8 cellular contexts compared by ENCODE assay signal in genomic region chr22:43110927-43111623, GRCh38. TPM values are rescaled to one million over a fixed set of nuclear protein-coding genes. Genes with fewer than 3 reads are reported as not detected.
DNase-seq lines count a peak whose midpoint lies in the region; ATAC-seq and TF ChIP-seq lines count a peak whose summit lies in the region.

No MANE protein-coding gene starts in this region.

- TF ChIP-seq POLR2A in gastrocnemius medialis (IDR thresholded peaks at IDR 0.05) = no peak

- peak overlapping the region; percentile 56 for H3K4me3 Mint-ChIP-seq in activated T-helper 2 cell treated with anti-CD3 and anti-CD28 coated beads, Interferon-gamma antibody, Interleukin-2, Interleukin-4, amounts not matched to agents 10 μg/mL and 5 μg/mL and 100 μg/mL, durations not matched to agents 14 hours and 24 hours and 36 hours (ENCODE audit: low read depth)

- peaks cover 3% of the 10 kb centered on the region for H3K4me1 Mint-ChIP-seq in activated T-helper 2 cell treated with anti-CD3 and anti-CD28 coated beads, Interferon-gamma antibody, Interleukin-2, Interleukin-4, amounts not matched to agents 10 μg/mL and 5 μg/mL and 100 μg/mL, durations not matched to agents 14 hours and 24 hours and 36 hours (ENCODE audit: low read depth)

- no peak overlapping the region for H3K27ac Mint-ChIP-seq in activated T-helper 2 cell treated with anti-CD3 and anti-CD28 coated beads, Interferon-gamma antibody, Interleukin-2, Interleukin-4, amounts not matched to agents 10 μg/mL and 5 μg/mL and 100 μg/mL, durations not matched to agents 14 hours and 24 hours and 36 hours

- DNase-seq in NCI-H2171 treated with DMSO at 0.1 percent for 48 hours (lab: John Stamatoyannopoulos, UW) (peak; percentile 62), heart right ventricle (peak in 1 of 2 donors; percentile 33), gastrocnemius medialis (no peak), NCI-H1694 (lab: John Stamatoyannopoulos, UW) (no peak), hepatic stellate cell (ENCODE audit: low spot score) (no peak), NCI-H446 (lab: John Stamatoyannopoulos, UW) (no peak)
- peak; percentile 20 for DNase-seq in activated T-helper 2 cell treated with anti-CD3 and anti-CD28 coated beads, Interferon-gamma antibody, Interleukin-2, Interleukin-4, amounts not matched to agents 10 μg/mL and 5 μg/mL and 100 μg/mL, durations not matched to agents 14 hours and 24 hours and 36 hours (ENCODE audit: low spot score)

- H3K4me1 ChIP-seq in heart right ventricle (peaks cover 9 to 32% (median 16%) of the 10 kb centered on the region in 9 donors), gastrocnemius medialis (peaks cover 0 to 12% of the 10 kb centered on the region in 2 donors)

- no peaks in the 10 kb centered on the region for H3K36me3 Mint-ChIP-seq in activated T-helper 2 cell treated with anti-CD3 and anti-CD28 coated beads, Interferon-gamma antibody, Interleukin-2, Interleukin-4, amounts not matched to agents 10 μg/mL and 5 μg/mL and 100 μg/mL, durations not matched to agents 14 hours and 24 hours and 36 hours (ENCODE audit: low read depth)

- no peaks in the 10 kb centered on the region for H3K9me3 ChIP-seq in heart right ventricle
- no peaks in the 10 kb centered on the region for H3K9me3 ChIP-seq in gastrocnemius medialis

- H3K27me3 ChIP-seq in heart right ventricle (peaks cover 0 to 54% (median 33%) of the 10 kb centered on the region in 7 donors), gastrocnemius medialis (peaks cover 37 to 58% (median 43%) of the 10 kb centered on the region in 3 donors)

- no peak for TF ChIP-seq CTCF in heart right ventricle (IDR thresholded peaks at IDR 0.05)
- no peak for TF ChIP-seq CTCF in gastrocnemius medialis (IDR thresholded peaks at IDR 0.05 in 4 of 5, conservative IDR thresholded peaks at IDR 0.05 in 1 of 5)

- peak overlapping the region; percentile 31 to 70 (median 58) for H3K4me3 ChIP-seq in heart right ventricle
- H3K4me3 ChIP-seq in gastrocnemius medialis = peak overlapping the region; percentile 43 to 61 (median 51)

- intact Hi-C loops in activated T-helper 2 cell treated with anti-CD3 and anti-CD28 coated beads, Interferon-gamma antibody, Interleukin-2, Interleukin-4, amounts not matched to agents 10 μg/mL and 5 μg/mL and 100 μg/mL, durations not matched to agents 14 hours and 24 hours and 36 hours (cut with micrococcal nuclease) = no loop called here
- intact Hi-C loops in heart right ventricle (cut with DNase I) (loop anchor here in 1 of 10 donors (1.0 kb wide), 1 partner anchor 31 kb away; no protein-coding TSS in a partner anchor), gastrocnemius medialis (cut with DNase I; ENCODE audit: low total_unique reads) (no loop called here)

- peak overlapping the region in 1 of 10 donors; percentile 44 for H3K27ac ChIP-seq in heart right ventricle
- no peak overlapping the region for H3K27ac ChIP-seq in gastrocnemius medialis

- ATAC-seq in GM19324 (IDR thresholded peaks at IDR 0.05; ENCODE audit: low FRiP score, unreplicated experiment) (peak; percentile 57), heart right ventricle (peak; percentile 34 to 68 (median 54)), gastrocnemius medialis (no peak)

- no peaks in the 10 kb centered on the region for H3K36me3 ChIP-seq in heart right ventricle
- no peaks in the 10 kb centered on the region for H3K36me3 ChIP-seq in gastrocnemius medialis

- in situ Hi-C loops in gastrocnemius medialis (cut with MboI; ENCODE audit: low sequenced_read_pairs in 4 of 4) = no loop called here

- H3K27me3 Mint-ChIP-seq in activated T-helper 2 cell treated with anti-CD3 and anti-CD28 coated beads, Interferon-gamma antibody, Interleukin-2, Interleukin-4, amounts not matched to agents 10 μg/mL and 5 μg/mL and 100 μg/mL, durations not matched to agents 14 hours and 24 hours and 36 hours (ENCODE audit: low read depth) = peaks cover 28% of the 10 kb centered on the region

- WGBS in heart right ventricle, 2 donors = 3% methylated on average over 83 to 86 of the region's 86 CpGs

- H3K9me3 Mint-ChIP-seq in activated T-helper 2 cell treated with anti-CD3 and anti-CD28 coated beads, Interferon-gamma antibody, Interleukin-2, Interleukin-4, amounts not matched to agents 10 μg/mL and 5 μg/mL and 100 μg/mL, durations not matched to agents 14 hours and 24 hours and 36 hours = no peaks in the 10 kb centered on the region

RNA-seq across cellular contexts. Expression of gene BIK, which starts 0.5 kb away (rescaled TPM):
- 2.5 and 3.1 TPM in 2 replicates for total RNA-seq in activated T-helper 2 cell treated with anti-CD3 and anti-CD28 coated beads, Interferon-gamma antibody, Interleukin-2, Interleukin-4, amounts not matched to agents 10 μg/mL and 5 μg/mL and 100 μg/mL, durations not matched to agents 14 hours and 24 hours and 36 hours
- under 1 TPM in 5 of 10 donors, not detected in 5; 0.32 to 0.81 (median 0.57) TPM for total RNA-seq in heart right ventricle
- under 1 TPM; 0.28 to 0.88 TPM for polyA plus RNA-seq in heart right ventricle
- total RNA-seq in gastrocnemius medialis = not detected

RNA-seq across cellular contexts. Expression of gene TTLL1, which starts 21.9 kb away (rescaled TPM):
- 3.4 and 4.1 TPM in 2 replicates for total RNA-seq in activated T-helper 2 cell treated with anti-CD3 and anti-CD28 coated beads, Interferon-gamma antibody, Interleukin-2, Interleukin-4, amounts not matched to agents 10 μg/mL and 5 μg/mL and 100 μg/mL, durations not matched to agents 14 hours and 24 hours and 36 hours
- total RNA-seq in heart right ventricle (10 to 100 TPM in 7 of 10 donors, 1 to 10 TPM in 3; 7.2 to 14.5 (median 11.0) TPM), gastrocnemius medialis (1 to 10 TPM; 1.3 to 2.0 (median 1.8) TPM)
- 1 to 10 TPM; 4.5 to 5.7 TPM for polyA plus RNA-seq in heart right ventricle

RNA-seq across cellular contexts. Expression of gene MCAT, which starts 32.1 kb away (rescaled TPM):
- 17.3 and 18.5 TPM in 2 replicates for total RNA-seq in activated T-helper 2 cell treated with anti-CD3 and anti-CD28 coated beads, Interferon-gamma antibody, Interleukin-2, Interleukin-4, amounts not matched to agents 10 μg/mL and 5 μg/mL and 100 μg/mL, durations not matched to agents 14 hours and 24 hours and 36 hours
- total RNA-seq in heart right ventricle = 10 to 100 TPM; 12.8 to 18.2 (median 15.2) TPM
- 10 to 100 TPM; 17.6 to 33.4 TPM for polyA plus RNA-seq in heart right ventricle
- 10 to 100 TPM; 18.2 to 33.7 (median 31.1) TPM for total RNA-seq in gastrocnemius medialis

RNA-seq across cellular contexts. Expression of gene TSPO, which starts 40.3 kb away (rescaled TPM):
- 126 and 127 TPM in 2 replicates for total RNA-seq in activated T-helper 2 cell treated with anti-CD3 and anti-CD28 coated beads, Interferon-gamma antibody, Interleukin-2, Interleukin-4, amounts not matched to agents 10 μg/mL and 5 μg/mL and 100 μg/mL, durations not matched to agents 14 hours and 24 hours and 36 hours
- total RNA-seq in heart right ventricle = 100 to 1,000 TPM in 4 of 10 donors, 10 to 100 TPM in 6; 84.7 to 173 (median 99.0) TPM
- polyA plus RNA-seq in heart right ventricle = 100 to 1,000 TPM; 231 to 258 TPM
- total RNA-seq in gastrocnemius medialis = 100 to 1,000 TPM; 101 to 174 (median 113) TPM

Comparison
In these comparisons a context has a peak if more than half of its experiments do, and no peak if none do; other contexts are left out.
1. ATAC-seq: peak in GM19324 (single experiment) and heart right ventricle (8 of 8); none in gastrocnemius medialis (0 of 2).
2. DNase-seq: peak in NCI-H2171 treated with DMSO at 0.1 percent for 48 hours (single experiment) and activated T-helper 2 cell treated with anti-CD3 and anti-CD28 coated beads, Interferon-gamma antibody, Interleukin-2, Interleukin-4, amounts not matched to agents 10 μg/mL and 5 μg/mL and 100 μg/mL, durations not matched to agents 14 hours and 24 hours and 36 hours (single experiment); none in gastrocnemius medialis (0 of 2), NCI-H1694 (single experiment), hepatic stellate cell (single experiment) and NCI-H446 (0 of 2).